ENCODE assay signal across 2 cellular contexts in the genomic region with DNA sequence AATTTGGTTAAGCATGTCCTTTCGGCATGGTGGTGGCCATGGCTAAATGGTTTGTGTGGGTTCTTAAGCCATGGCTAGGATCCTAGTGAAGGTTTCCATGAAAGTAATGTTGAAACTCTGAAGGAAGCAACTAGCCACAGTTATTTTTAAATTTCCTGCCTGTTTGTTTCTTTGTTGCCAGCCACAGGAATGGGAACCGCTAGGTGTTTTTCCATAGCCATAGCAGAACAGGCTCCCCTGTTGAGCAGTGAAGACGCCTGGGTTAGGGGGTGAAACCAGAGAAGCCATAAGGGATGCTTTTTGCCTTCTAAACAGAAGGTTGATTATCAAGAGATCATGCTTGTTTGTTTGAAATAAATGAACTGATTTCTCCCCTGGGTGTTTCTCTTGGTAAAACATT.
TF ChIP-seq lines count a peak whose summit lies in the region.

No MANE protein-coding gene starts in this region.

TF ChIP-seq in IMR-90, 13 proteins besides CTCF, POLR2A, EP300 and RAD21:
- TF ChIP-seq MXI1 (IDR thresholded peaks at IDR 0.05; ENCODE audit: borderline replicate concordance, low read depth, low read length) (no peak), CHD1 (IDR thresholded peaks at IDR 0.05; ENCODE audit: low read depth, low read length) (no peak), NFE2L2 (IDR thresholded peaks at IDR 0.05; ENCODE audit: low read depth, low read length) (no peak), ELK1 (IDR thresholded peaks at IDR 0.05; ENCODE audit: borderline replicate concordance, low read depth, low read length) (no peak), MAFK (IDR thresholded peaks at IDR 0.05; ENCODE audit: low read depth, low read length) (no peak), CEBPB (IDR thresholded peaks at IDR 0.05; ENCODE audit: low read depth, low read length) (no peak), RCOR1 (IDR thresholded peaks at IDR 0.05; ENCODE audit: insufficient replicate concordance, low read length) (no peak), MAZ (IDR thresholded peaks at IDR 0.05; ENCODE audit: borderline replicate concordance, low read depth, low read length) (no peak), FOS (IDR thresholded peaks at IDR 0.05; ENCODE audit: low read depth, low read length) (no peak), BHLHE40 (IDR thresholded peaks at IDR 0.05; ENCODE audit: low read depth, low read length) (no peak), SMC3 (IDR thresholded peaks at IDR 0.05; ENCODE audit: low read depth, low read length) (no peak), RFX5 (IDR thresholded peaks at IDR 0.05; ENCODE audit: low read depth, low read length) (no peak)
- TF ChIP-seq, protein P1, sequence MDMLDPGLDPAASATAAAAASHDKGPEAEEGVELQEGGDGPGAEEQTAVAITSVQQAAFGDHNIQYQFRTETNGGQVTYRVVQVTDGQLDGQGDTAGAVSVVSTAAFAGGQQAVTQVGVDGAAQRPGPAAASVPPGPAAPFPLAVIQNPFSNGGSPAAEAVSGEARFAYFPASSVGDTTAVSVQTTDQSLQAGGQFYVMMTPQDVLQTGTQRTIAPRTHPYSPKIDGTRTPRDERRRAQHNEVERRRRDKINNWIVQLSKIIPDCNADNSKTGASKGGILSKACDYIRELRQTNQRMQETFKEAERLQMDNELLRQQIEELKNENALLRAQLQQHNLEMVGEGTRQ (IDR thresholded peaks at IDR 0.05; ENCODE audit: low read depth, low read length) = no peak
TF ChIP-seq in IMR-90: peak in this region for 0.

TF ChIP-seq in WTC11, 78 proteins besides CTCF, POLR2A, EP300 and RAD21:
- no peak for TF ChIP-seq STAT6 (CRISPR knock-in tag; conservative IDR thresholded peaks at IDR 0.05; ENCODE audit: low read depth)
- TF ChIP-seq FOXP1 (CRISPR knock-in tag; IDR thresholded peaks at IDR 0.05; ENCODE audit: borderline replicate concordance) = no peak
- no peak for TF ChIP-seq SP1 (CRISPR knock-in tag; conservative IDR thresholded peaks at IDR 0.05)
- no peak for TF ChIP-seq NR1H2 (CRISPR knock-in tag; IDR thresholded peaks at IDR 0.05)
- no peak for TF ChIP-seq ATF1 (CRISPR knock-in tag; IDR thresholded peaks at IDR 0.05)
- no peak for TF ChIP-seq E2F5 (CRISPR knock-in tag; IDR thresholded peaks at IDR 0.05)
- TF ChIP-seq, protein P1 (CRISPR knock-in tag; IDR thresholded peaks at IDR 0.05) = no peak
- TF ChIP-seq GABPB1 (CRISPR knock-in tag; IDR thresholded peaks at IDR 0.05) = no peak
- no peak for TF ChIP-seq AFF4 (CRISPR knock-in tag; IDR thresholded peaks at IDR 0.05; ENCODE audit: borderline replicate concordance)
- TF ChIP-seq SOX15 (CRISPR knock-in tag; IDR thresholded peaks at IDR 0.05) = no peak
- no peak for TF ChIP-seq KAT7 (CRISPR knock-in tag; IDR thresholded peaks at IDR 0.05; ENCODE audit: borderline replicate concordance)
- no peak for TF ChIP-seq NFATC4 (CRISPR knock-in tag; IDR thresholded peaks at IDR 0.05)
- no peak for TF ChIP-seq IRF2 (CRISPR knock-in tag; IDR thresholded peaks at IDR 0.05; ENCODE audit: borderline replicate concordance, low read depth)
TF ChIP-seq in WTC11: peak in this region for 0.
